8 cellular contexts compared by ENCODE assay signal in the genomic region with DNA sequence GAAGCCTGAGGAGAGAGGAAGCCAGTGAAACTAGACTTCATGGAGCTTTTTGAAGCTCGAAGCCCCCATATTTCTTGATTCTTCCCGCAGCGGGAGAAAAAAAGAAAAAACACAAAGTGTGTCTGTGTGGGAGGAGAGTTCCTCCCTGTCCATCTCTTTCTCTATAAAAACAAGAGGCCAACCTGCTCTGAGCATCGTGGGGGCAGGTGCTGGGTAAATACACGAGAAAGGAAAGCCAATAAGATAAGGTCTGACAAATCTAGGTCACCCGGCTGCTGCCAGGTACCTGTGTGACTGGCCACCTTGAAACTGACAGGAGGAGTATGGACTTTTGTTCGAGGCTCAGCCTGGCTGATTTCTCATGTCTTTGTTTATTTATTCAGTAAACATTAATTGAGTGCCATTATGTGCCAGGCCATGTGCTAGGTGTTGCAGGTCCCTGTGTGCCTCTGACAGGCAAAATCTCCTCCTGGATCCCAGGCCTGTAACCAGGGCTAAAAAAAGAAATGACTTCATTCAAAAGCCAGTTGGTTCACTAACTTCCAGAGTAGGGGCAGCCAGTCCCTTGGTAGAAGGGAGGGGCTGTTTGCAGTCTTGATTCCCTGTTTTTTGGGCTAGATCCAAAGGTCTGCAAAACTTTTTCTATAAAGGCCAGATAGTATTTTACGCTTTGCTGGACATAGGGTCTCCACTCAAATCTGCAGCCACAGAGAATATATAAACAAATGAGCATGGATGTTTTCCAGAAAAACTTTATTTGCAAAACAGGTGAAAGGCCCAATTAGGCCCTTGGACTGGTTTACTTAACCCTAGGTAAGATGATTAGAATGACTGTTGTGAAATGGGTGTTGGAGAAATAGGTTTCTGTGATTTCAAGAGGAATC. TPM values are rescaled to one million over a fixed set of nuclear protein-coding genes. Genes with fewer than 3 reads are reported as not detected.
DNase-seq lines count a peak whose midpoint lies in the region; ATAC-seq and TF ChIP-seq lines count a peak whose summit lies in the region.

No MANE protein-coding gene starts in this region.

- peak overlapping the region; percentile 93 to 99 (median 98) for H3K27ac Mint-ChIP-seq in CD4-positive, CD25-positive, alpha-beta regulatory T cell

- peak overlapping the region; percentile 73 for H3K27ac ChIP-seq in CD4-positive, CD25-positive, alpha-beta regulatory T cell (ENCODE audit: insufficient read depth, low read length, poor library complexity, severe bottlenecking)
- H3K27ac ChIP-seq in lower lobe of right lung (peak overlapping the region; percentile 80), upper lobe of right lung (peak overlapping the region; percentile 67)

- H3K4me1 Mint-ChIP-seq in CD4-positive, CD25-positive, alpha-beta regulatory T cell = peaks cover 27 to 94% (median 64%) of the 10 kb centered on the region in 4 donors

- H3K4me3 Mint-ChIP-seq in CD4-positive, CD25-positive, alpha-beta regulatory T cell = peak overlapping the region; percentile 76 to 88 (median 83)

- no peaks in the 10 kb centered on the region for H3K27me3 ChIP-seq in CD4-positive, CD25-positive, alpha-beta regulatory T cell (ENCODE audit: control insufficient read depth, insufficient read depth, low read length)
- H3K27me3 ChIP-seq in lower lobe of right lung (ENCODE audit: low read depth) (no peaks in the 10 kb centered on the region), upper lobe of right lung (no peaks in the 10 kb centered on the region)

- no peak for DNase-seq in CD4-positive, CD25-positive, alpha-beta regulatory T cell
- DNase-seq in NCI-H1417 treated with DMSO at 0.1 percent for 48 hours (lab: John Stamatoyannopoulos, UW) = peak; percentile 57
- DNase-seq in central memory CD4-positive, alpha-beta T cell = peak; percentile 12
- peak; percentile 64 for DNase-seq in lower lobe of right lung
- peak; percentile 70 for DNase-seq in upper lobe of right lung
- DNase-seq in GOT3 (lab: John Stamatoyannopoulos, UW) = no peak
- no peak for DNase-seq in AML-193 (lab: John Stamatoyannopoulos, UW)

- H3K9me3 ChIP-seq in CD4-positive, CD25-positive, alpha-beta regulatory T cell (ENCODE audit: control insufficient read depth in 2 of 2, low read length in 2 of 2) = no peaks in the 10 kb centered on the region
- no peaks in the 10 kb centered on the region for H3K9me3 ChIP-seq in lower lobe of right lung
- H3K9me3 ChIP-seq in upper lobe of right lung = no peaks in the 10 kb centered on the region

- H3K27me3 Mint-ChIP-seq in CD4-positive, CD25-positive, alpha-beta regulatory T cell = no peaks in the 10 kb centered on the region

- H3K36me3 ChIP-seq in CD4-positive, CD25-positive, alpha-beta regulatory T cell (ENCODE audit: control insufficient read depth, insufficient read depth, low read length) = peaks cover 4% of the 10 kb centered on the region
- H3K36me3 ChIP-seq in lower lobe of right lung (no peaks in the 10 kb centered on the region), upper lobe of right lung (no peaks in the 10 kb centered on the region)

- intact Hi-C loops in lower lobe of right lung (cut with DNase I) = no loop called here
- intact Hi-C loops in upper lobe of right lung (cut with DNase I) = no loop called here

- peaks cover 83% of the 10 kb centered on the region for H3K4me1 ChIP-seq in CD4-positive, CD25-positive, alpha-beta regulatory T cell (ENCODE audit: control insufficient read depth, insufficient read depth, low read length, poor library complexity, severe bottlenecking)
- H3K4me1 ChIP-seq in lower lobe of right lung (peaks cover 93% of the 10 kb centered on the region), upper lobe of right lung (peaks cover 84% of the 10 kb centered on the region)

- no peak for ATAC-seq in CD4-positive, CD25-positive, alpha-beta regulatory T cell (ENCODE audit: low read depth in 2 of 2)
- ATAC-seq in lower lobe of right lung (peak; percentile 84 to 90), upper lobe of right lung (peak; percentile 84), GM21576 (IDR thresholded peaks at IDR 0.05; ENCODE audit: unreplicated experiment) (no peak)

- peaks cover 18% of the 10 kb centered on the region for H3K36me3 Mint-ChIP-seq in CD4-positive, CD25-positive, alpha-beta regulatory T cell

- no peaks in the 10 kb centered on the region for H3K9me3 Mint-ChIP-seq in CD4-positive, CD25-positive, alpha-beta regulatory T cell

- H3K4me3 ChIP-seq in CD4-positive, CD25-positive, alpha-beta regulatory T cell (ENCODE audit: low read depth, low read length) = peak overlapping the region; percentile 61
- H3K4me3 ChIP-seq in lower lobe of right lung = no peak overlapping the region
- no peak overlapping the region for H3K4me3 ChIP-seq in upper lobe of right lung

- TF ChIP-seq CTCF in lower lobe of right lung (IDR thresholded peaks at IDR 0.05) = no peak
- TF ChIP-seq CTCF in upper lobe of right lung (IDR thresholded peaks at IDR 0.05) = no peak

RNA-seq across cellular contexts. Expression of a gene that starts 35.6 kb away (rescaled TPM):
- total RNA-seq in CD4-positive, CD25-positive, alpha-beta regulatory T cell = 64.3 TPM
- 10 to 100 TPM; 35.7 to 45.7 (median 41.2) TPM for polyA plus RNA-seq in CD4-positive, CD25-positive, alpha-beta regulatory T cell
- 22.9 TPM for total RNA-seq in lower lobe of right lung
- 19.6 TPM for total RNA-seq in upper lobe of right lung

Comparison
In these comparisons a context has a peak if more than half of its experiments do, and no peak if none do; other contexts are left out.
1. ATAC-seq: peak in lower lobe of right lung (2 of 2) and upper lobe of right lung (single experiment); none in CD4-positive, CD25-positive, alpha-beta regulatory T cell (0 of 2) and GM21576 (single experiment).
2. DNase-seq: peak in NCI-H1417 treated with DMSO at 0.1 percent for 48 hours (single experiment), central memory CD4-positive, alpha-beta T cell (single experiment), lower lobe of right lung (single experiment) and upper lobe of right lung (single experiment); none in CD4-positive, CD25-positive, alpha-beta regulatory T cell (0 of 3), GOT3 (single experiment) and AML-193 (0 of 2).
3. Peak in every context shown above with its lines, with median percentiles within 50 percentile points of each other: H3K27ac ChIP-seq.